1 cellular context compared by ENCODE assay signal in genomic region chr5:95630394-95630917, GRCh38.
A peak's percentile ranks its signal among the peaks of the same experiment; 100 is the strongest.
TF ChIP-seq lines count a peak whose summit lies in the region.

No MANE protein-coding gene starts in this region.

TF ChIP-seq in HepG2, 621 proteins besides CTCF, POLR2A, EP300 and RAD21:
- 0 out of 2 replicates have a peak, but pooled peaks have one; percentile 10 for TF ChIP-seq ZNF7 (CRISPR knock-in tag; IDR thresholded peaks at IDR 0.05)
- TF ChIP-seq ZNF383 (CRISPR knock-in tag; IDR thresholded peaks at IDR 0.05; ENCODE audit: borderline replicate concordance): no peak
- TF ChIP-seq SRSF1 (optimal IDR thresholded peaks at IDR 0.05; ENCODE audit: low read depth, low read length): no peak
- no peak for TF ChIP-seq ZFAT (CRISPR knock-in tag; conservative IDR thresholded peaks at IDR 0.05)
